In genomic region chr7:41887446-41887845, GRCh38 we compare ENCODE assay signal across 1 cellular context.
TF ChIP-seq lines count a peak whose summit lies in the region.

No MANE protein-coding gene starts in this region.

TF ChIP-seq in IMR-90, 13 proteins besides CTCF, POLR2A, EP300 and RAD21 (continued from another document):
- TF ChIP-seq ELK1 (IDR thresholded peaks at IDR 0.05; ENCODE audit: borderline replicate concordance, low read depth, low read length) (no peak), MXI1 (IDR thresholded peaks at IDR 0.05; ENCODE audit: borderline replicate concordance, low read depth, low read length) (no peak), RFX5 (IDR thresholded peaks at IDR 0.05; ENCODE audit: low read depth, low read length) (no peak), MAZ (IDR thresholded peaks at IDR 0.05; ENCODE audit: borderline replicate concordance, low read depth, low read length) (no peak), NFE2L2 (IDR thresholded peaks at IDR 0.05; ENCODE audit: low read depth, low read length) (no peak), SMC3 (IDR thresholded peaks at IDR 0.05; ENCODE audit: low read depth, low read length) (no peak), BHLHE40 (IDR thresholded peaks at IDR 0.05; ENCODE audit: low read depth, low read length) (no peak), USF2 (IDR thresholded peaks at IDR 0.05; ENCODE audit: low read depth, low read length) (no peak), FOS (IDR thresholded peaks at IDR 0.05; ENCODE audit: low read depth, low read length) (no peak), MAFK (IDR thresholded peaks at IDR 0.05; ENCODE audit: low read depth, low read length) (no peak), CHD1 (IDR thresholded peaks at IDR 0.05; ENCODE audit: low read depth, low read length) (no peak)
